ENCODE assay signal across 9 cellular contexts in the genomic region with DNA sequence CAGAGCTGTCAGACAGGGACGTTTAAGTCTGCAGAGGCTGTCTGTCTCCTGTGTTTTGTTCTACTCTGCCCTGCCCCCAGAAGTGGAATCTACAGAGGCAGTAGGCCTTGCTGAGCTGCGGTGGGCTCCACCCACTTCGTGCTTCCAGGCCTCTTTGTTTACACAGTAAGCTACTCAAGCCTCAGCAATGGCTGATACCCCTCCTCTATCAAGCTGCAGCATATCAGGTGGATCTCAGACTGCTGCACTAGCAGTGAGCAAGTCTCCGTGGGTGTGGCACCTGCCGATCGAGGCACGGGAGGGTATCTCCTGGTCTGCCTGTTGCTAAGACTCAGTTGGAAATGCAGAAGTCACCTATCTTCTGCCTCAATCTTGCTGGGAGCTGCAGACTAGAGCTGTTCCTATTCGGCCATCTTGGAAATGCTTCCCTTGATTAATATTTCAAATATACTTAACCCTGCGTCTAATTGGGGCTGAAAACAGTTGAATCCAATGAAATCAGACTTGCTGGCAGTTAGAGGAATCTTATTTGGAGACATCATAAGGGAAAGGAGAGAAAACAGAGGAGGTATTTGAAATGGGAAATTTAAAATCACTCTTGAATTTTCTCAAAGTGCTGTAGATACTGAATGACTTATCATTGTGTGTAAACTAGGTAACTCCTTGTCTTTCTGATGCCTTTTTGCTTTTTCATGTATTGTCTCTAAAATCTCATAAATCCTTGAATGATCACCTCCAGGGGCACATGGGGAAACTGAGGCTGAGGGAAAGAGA. TPM values are rescaled to one million over a fixed set of nuclear protein-coding genes. Genes with fewer than 3 reads are reported as not detected.
A peak's percentile ranks its signal among the peaks of the same experiment; 100 is the strongest.
DNase-seq lines count a peak whose midpoint lies in the region; FAIRE-seq and TF ChIP-seq lines count a peak whose summit lies in the region.
"Had no signal": no experiment of that assay in that cellular context is flagged by ENCODE, and none has a peak within 500 bp of the region (broad histone marks: within the 10 kb centered on the region; RNA-seq: fewer than 3 reads in every experiment).

No MANE protein-coding gene starts in this region.

- peak overlapping the region; percentile 2 for H4K91ac ChIP-seq in trophoblast cell (ENCODE audit: low read depth, low read length)

- peak overlapping the region; percentile 39 for H3K4me2 ChIP-seq in trophoblast cell (ENCODE audit: low read length)

- H3K4me3 ChIP-seq in HAP-1 (no peak overlapping the region), epithelial cell of esophagus (ENCODE audit: low read length) (no peak overlapping the region), trophoblast cell (ENCODE audit: low read depth, low read length) (no peak overlapping the region), WERI-Rb-1 (ENCODE audit: low read depth, low read length) (no peak overlapping the region)
- H3K4me3 ChIP-seq: gastrocnemius medialis had no signal

- H3K4ac ChIP-seq in trophoblast cell (ENCODE audit: low read depth, low read length): no peak overlapping the region

- peak overlapping the region; percentile 39 for H3K27ac ChIP-seq in trophoblast cell (ENCODE audit: low read depth, low read length)
- no peak overlapping the region for H3K27ac ChIP-seq in WERI-Rb-1
- H3K27ac ChIP-seq: gastrocnemius medialis had no signal

- peak overlapping the region; percentile 12 for H2AFZ ChIP-seq in trophoblast cell (ENCODE audit: insufficient read depth, low read length, poor library complexity)

- TF ChIP-seq CTCF in epithelial cell of esophagus (IDR thresholded peaks at IDR 0.05; ENCODE audit: insufficient read depth, low read depth, low read length, missing control alignments) (no peak), WERI-Rb-1 (IDR thresholded peaks at IDR 0.05; ENCODE audit: low read depth, low read length) (no peak)

- H3K4me1 ChIP-seq in HAP-1 (peaks cover 4% of the 10 kb centered on the region; the same call in 1 of the 2 replicates), trophoblast cell (ENCODE audit: control insufficient read depth in 1 of 2, insufficient read depth in 2 of 2, low read length in 2 of 2) (peaks cover 2 to 13% of the 10 kb centered on the region in 2 experiments)
- H3K4me1 ChIP-seq: gastrocnemius medialis had no signal

- H3K9ac ChIP-seq in trophoblast cell (ENCODE audit: low read length): no peak overlapping the region

- H3K36me3 ChIP-seq in HAP-1 (replicated peaks): no peaks in the 10 kb centered on the region
- H3K36me3 ChIP-seq in trophoblast cell (ENCODE audit: control insufficient read depth in 1 of 2, insufficient read depth in 2 of 2, low read length in 2 of 2): no peaks in the 10 kb centered on the region
- no peaks in the 10 kb centered on the region for H3K36me3 ChIP-seq in WERI-Rb-1
- H3K36me3 ChIP-seq: gastrocnemius medialis had no signal

- no peak for TF ChIP-seq POLR2A in GM12892 (IDR thresholded peaks at IDR 0.05; ENCODE audit: low read depth, low read length)

- H2AK5ac ChIP-seq in trophoblast cell (ENCODE audit: low read length): no peak overlapping the region

- no peak overlapping the region for H3K23ac ChIP-seq in trophoblast cell (ENCODE audit: low read length)

- H4K8ac ChIP-seq in trophoblast cell (ENCODE audit: low read depth, low read length): peak overlapping the region; percentile 10

- 0 out of 2 replicates have a peak, but pooled peaks cover 3% of the 10 kb centered on the region for H3K9me3 ChIP-seq in HAP-1
- no peaks in the 10 kb centered on the region for H3K9me3 ChIP-seq in trophoblast cell (ENCODE audit: insufficient read depth, low read depth, low read length)
- H3K9me3 ChIP-seq in WERI-Rb-1 (ENCODE audit: severe bottlenecking): peaks cover 5% of the 10 kb centered on the region
- H3K9me3 ChIP-seq: gastrocnemius medialis had no signal

- no peak for FAIRE-seq in GM12892 (lab: Jason Lieb, UNC)

- H4K12ac ChIP-seq in trophoblast cell (ENCODE audit: low read depth, low read length): no peak overlapping the region

- no peak overlapping the region for H2BK12ac ChIP-seq in trophoblast cell (ENCODE audit: low read length)

- no peak overlapping the region for H2BK120ac ChIP-seq in trophoblast cell (ENCODE audit: insufficient read depth, low read length, poor library complexity)

- no peak overlapping the region for H3K14ac ChIP-seq in trophoblast cell (ENCODE audit: low read length)

- DNase-seq in HAP-1 (ENCODE audit: low spot score in 2 of 2): peak; percentile 18 to 57
- peak; percentile 59 for DNase-seq in NCI-H2227 (lab: John Stamatoyannopoulos, UW; ENCODE audit: unreplicated experiment)
- DNase-seq in epithelial cell of esophagus (ENCODE audit: low read depth): peak; percentile 26
- no peak for DNase-seq in trophoblast cell
- DNase-seq in WERI-Rb-1: no peak
- no peak for DNase-seq in SIG-M5 treated with dmso at 0.1 percent for 504 hours (lab: John Stamatoyannopoulos, UW; ENCODE audit: unreplicated experiment)
- DNase-seq in GM12892 (ENCODE audit: insufficient read length): no peak
- DNase-seq: gastrocnemius medialis, H7 had no signal

- no peaks in the 10 kb centered on the region for H3K27me3 ChIP-seq in HAP-1 (ENCODE audit: low read depth)
- no peaks in the 10 kb centered on the region for H3K27me3 ChIP-seq in trophoblast cell (ENCODE audit: insufficient read depth, low read length)
- no peaks in the 10 kb centered on the region for H3K27me3 ChIP-seq in WERI-Rb-1 (ENCODE audit: insufficient read depth, low read depth, severe bottlenecking)
- H3K27me3 ChIP-seq: gastrocnemius medialis had no signal

- H2BK5ac ChIP-seq in trophoblast cell (ENCODE audit: low read depth, low read length, poor library complexity): peak overlapping the region; percentile 16

- no CpG with 5 or more reads among the region's 9 CpGs for WGBS in trophoblast cell (ENCODE audit: extremely low coverage, insufficient coverage, insufficient read length)

- H3K18ac ChIP-seq in trophoblast cell (ENCODE audit: low read length): no peak overlapping the region

- in situ Hi-C loops in HAP-1 (cut with MboI; ENCODE audit: low sequenced_read_pairs): no loop called here

- no peaks in the 10 kb centered on the region for H3K79me2 ChIP-seq in trophoblast cell (ENCODE audit: control insufficient read depth, insufficient read depth, low read length, poor library complexity)

- peaks cover 3% of the 10 kb centered on the region for H3K79me1 ChIP-seq in trophoblast cell (ENCODE audit: low read length)

RNA-seq across cellular contexts. Expression of gene CYP3A5, which starts 13.8 kb away (rescaled TPM):
- polyA plus RNA-seq in trophoblast cell (2013): 0.10 and 0.19 TPM in 2 replicates
- 0.59 TPM for polyA plus RNA-seq in GM12892 (2012; ENCODE audit: missing spikeins)

RNA-seq across cellular contexts. Expression of gene CYP3A7, which starts 41.4 kb away (rescaled TPM):
- polyA plus RNA-seq in trophoblast cell (2013): 0.72 and 0.81 TPM in 2 replicates
- not detected for polyA plus RNA-seq in GM12892 (2012; ENCODE audit: missing spikeins)

Comparison
In these comparisons a context has a peak if more than half of its experiments do, and no peak if none do; other contexts are left out.
1. DNase-seq: peak in HAP-1 (2 of 2), NCI-H2227 (single experiment) and epithelial cell of esophagus (single experiment); none in trophoblast cell (0 of 2), WERI-Rb-1 (single experiment), SIG-M5 treated with dmso at 0.1 percent for 504 hours (single experiment) and GM12892 (single experiment).